Comparison of ENCODE assay signal across 21 cellular contexts in the genomic region with DNA sequence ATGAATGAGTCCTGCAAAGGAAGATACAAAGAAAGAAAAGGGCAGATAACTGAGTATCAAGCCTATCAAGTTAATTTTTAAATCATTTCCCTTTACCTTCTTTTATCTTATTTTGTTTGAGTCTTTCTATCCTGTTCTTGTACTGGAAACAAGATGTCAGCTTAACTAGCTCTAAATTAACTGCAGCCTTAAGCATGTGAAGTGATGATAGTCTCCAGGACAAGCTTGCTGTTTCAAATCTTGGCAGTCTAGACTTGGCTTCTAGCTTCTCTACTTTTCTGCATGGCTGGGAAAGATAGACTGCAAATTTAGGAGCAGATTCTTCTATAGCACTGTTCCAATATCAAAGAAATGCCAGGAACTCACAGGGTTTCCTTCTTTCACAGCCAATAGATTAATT.
"Had no signal": no experiment of that assay in that cellular context is flagged by ENCODE, and none has a peak within 500 bp of the region (broad histone marks: within the 10 kb centered on the region; RNA-seq: fewer than 3 reads in every experiment).

No MANE protein-coding gene starts in this region.

- ATAC-seq: effector memory CD8-positive, alpha-beta T cell; esophagus mucosa; foreskin keratinocyte; gastrocnemius medialis; gastroesophageal sphincter; heart left ventricle; heart right ventricle had no signal

- DNase-seq: cortex of kidney; dermis blood vessel endothelial cell; dorsolateral prefrontal cortex; effector CD4-positive, alpha-beta T cell; effector CD8-positive, alpha-beta T cell; effector memory CD4-positive, alpha-beta T cell; effector memory CD8-positive, alpha-beta T cell; endodermal cell; erythroblast; esophagus squamous epithelium; foreskin fibroblast; foreskin keratinocyte; foreskin melanocyte; gastrocnemius medialis; glutamatergic neuron; head of caudate nucleus; heart left ventricle; heart right ventricle; hippocampal formation had no signal
